Comparison of ENCODE assay signal across 22 cellular contexts in the genomic region with DNA sequence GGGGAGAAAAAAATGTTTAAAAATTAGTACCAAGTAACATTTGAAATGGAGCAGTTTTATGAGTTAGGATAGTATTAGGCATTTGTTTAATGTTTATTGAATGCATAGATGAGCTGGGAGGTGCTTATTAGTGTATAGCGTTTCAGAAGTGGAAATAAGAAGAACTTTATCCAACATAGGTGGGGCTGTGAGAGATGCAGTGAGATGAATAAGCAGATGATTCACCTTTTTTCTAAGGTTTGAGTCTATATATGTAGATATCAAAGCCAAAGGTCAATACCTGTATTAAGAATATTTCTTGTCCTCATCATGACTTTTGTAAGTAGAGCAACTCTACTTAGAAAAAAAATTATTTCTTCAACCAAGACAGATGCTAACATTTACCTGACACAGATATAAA. TPM values are rescaled to one million over a fixed set of nuclear protein-coding genes. Genes with fewer than 3 reads are reported as not detected.
DNase-seq lines count a peak whose midpoint lies in the region; ATAC-seq and TF ChIP-seq lines count a peak whose summit lies in the region.
"Had no signal": no experiment of that assay in that cellular context is flagged by ENCODE, and none has a peak within 500 bp of the region (broad histone marks: within the 10 kb centered on the region; RNA-seq: fewer than 3 reads in every experiment).

No MANE protein-coding gene starts in this region.

- peaks cover 27% of the 10 kb centered on the region for H3K4me1 ChIP-seq in RWPE2 (ENCODE audit: insufficient read depth, poor library complexity, severe bottlenecking)

- H3K27ac Mint-ChIP-seq in activated naive CD8-positive, alpha-beta T cell treated with anti-CD3 and anti-CD28 coated beads, Interleukin-2, amount 50 U/mL, for 24 hours, result no peak overlapping the region
- no peak overlapping the region for H3K27ac Mint-ChIP-seq in activated naive CD8-positive, alpha-beta T cell treated with anti-CD3 and anti-CD28 coated beads for 36 hours
- peak overlapping the region; percentile 95 for H3K27ac Mint-ChIP-seq in chondrocyte (ENCODE audit: unreplicated experiment)
- H3K27ac Mint-ChIP-seq in stimulated activated effector memory CD8-positive, alpha-beta T cell treated with anti-CD3 and anti-CD28 coated beads, Interleukin-12 subunit alpha, Interleukin-12 subunit beta, amount 100 ng/mL, for 72 hours, result peak overlapping the region; percentile 34
- H3K27ac Mint-ChIP-seq: activated naive CD4-positive, alpha-beta T cell treated with anti-CD3 and anti-CD28 coated beads for 36 hours had no signal

- peaks cover 15% of the 10 kb centered on the region for H3K36me3 Mint-ChIP-seq in activated naive CD8-positive, alpha-beta T cell treated with anti-CD3 and anti-CD28 coated beads, Interleukin-2, amount 50 U/mL, for 24 hours (ENCODE audit: low read depth)
- H3K36me3 Mint-ChIP-seq in activated naive CD8-positive, alpha-beta T cell treated with anti-CD3 and anti-CD28 coated beads for 36 hours, result no peaks in the 10 kb centered on the region
- H3K36me3 Mint-ChIP-seq in chondrocyte (ENCODE audit: low read depth), result peaks cover 5% of the 10 kb centered on the region
- H3K36me3 Mint-ChIP-seq in stimulated activated effector memory CD8-positive, alpha-beta T cell treated with anti-CD3 and anti-CD28 coated beads, Interleukin-12 subunit alpha, Interleukin-12 subunit beta, amount 100 ng/mL, for 72 hours, result peaks cover 95% of the 10 kb centered on the region

- no peak overlapping the region for H3K4me3 ChIP-seq in RWPE2 (ENCODE audit: severe bottlenecking)
- H3K4me3 ChIP-seq: BLaER1, GM12878 had no signal

- H3K4me3 Mint-ChIP-seq in activated naive CD8-positive, alpha-beta T cell treated with anti-CD3 and anti-CD28 coated beads, Interleukin-2, amount 50 U/mL, for 24 hours, result no peak overlapping the region
- H3K4me3 Mint-ChIP-seq in activated naive CD8-positive, alpha-beta T cell treated with anti-CD3 and anti-CD28 coated beads for 36 hours, result no peak overlapping the region
- no peak overlapping the region for H3K4me3 Mint-ChIP-seq in chondrocyte (ENCODE audit: unreplicated experiment)
- H3K4me3 Mint-ChIP-seq in stimulated activated effector memory CD8-positive, alpha-beta T cell treated with anti-CD3 and anti-CD28 coated beads, Interleukin-12 subunit alpha, Interleukin-12 subunit beta, amount 100 ng/mL, for 72 hours, result no peak overlapping the region
- H3K4me3 Mint-ChIP-seq: activated naive CD4-positive, alpha-beta T cell treated with anti-CD3 and anti-CD28 coated beads for 36 hours; naive thymus-derived CD8-positive, alpha-beta T cell had no signal

- H3K9me3 Mint-ChIP-seq in activated naive CD8-positive, alpha-beta T cell treated with anti-CD3 and anti-CD28 coated beads, Interleukin-2, amount 50 U/mL, for 24 hours, result no peaks in the 10 kb centered on the region
- no peaks in the 10 kb centered on the region for H3K9me3 Mint-ChIP-seq in activated naive CD8-positive, alpha-beta T cell treated with anti-CD3 and anti-CD28 coated beads for 36 hours
- no peaks in the 10 kb centered on the region for H3K9me3 Mint-ChIP-seq in chondrocyte (ENCODE audit: low read depth)
- H3K9me3 Mint-ChIP-seq in stimulated activated effector memory CD8-positive, alpha-beta T cell treated with anti-CD3 and anti-CD28 coated beads, Interleukin-12 subunit alpha, Interleukin-12 subunit beta, amount 100 ng/mL, for 72 hours, result no peaks in the 10 kb centered on the region
- H3K9me3 Mint-ChIP-seq: activated naive CD4-positive, alpha-beta T cell treated with anti-CD3 and anti-CD28 coated beads for 36 hours; naive thymus-derived CD8-positive, alpha-beta T cell had no signal

- no peaks in the 10 kb centered on the region for H3K27me3 ChIP-seq in RWPE2 (ENCODE audit: insufficient read depth, poor library complexity, severe bottlenecking)
- H3K27me3 ChIP-seq: BLaER1 had no signal

- DNase-seq in activated naive CD8-positive, alpha-beta T cell treated with anti-CD3 and anti-CD28 coated beads, Interleukin-2, amount 50 U/mL, for 24 hours, result no peak
- no peak for DNase-seq in activated naive CD8-positive, alpha-beta T cell treated with anti-CD3 and anti-CD28 coated beads for 36 hours
- no peak for DNase-seq in RWPE2 (ENCODE audit: low spot score)
- no peak for DNase-seq in chondrocyte (ENCODE audit: low spot score)
- no peak for DNase-seq in stimulated activated effector memory CD8-positive, alpha-beta T cell treated with anti-CD3 and anti-CD28 coated beads, Interleukin-12 subunit alpha, Interleukin-12 subunit beta, amount 100 ng/mL, for 72 hours (ENCODE audit: low spot score in 2 of 2)
- no peak for DNase-seq in GF-D8 (lab: John Stamatoyannopoulos, UW)
- DNase-seq in substantia nigra (lab: John Stamatoyannopoulos, UW), result no peak
- DNase-seq in NCI-H748 (lab: John Stamatoyannopoulos, UW; ENCODE audit: unreplicated experiment), result no peak
- DNase-seq: activated CD4-positive, alpha-beta T cell treated with anti-CD3 and anti-CD28 coated beads, Interleukin-2, amount 50 U/mL, for 1 hour; activated naive CD4-positive, alpha-beta T cell treated with anti-CD3 and anti-CD28 coated beads for 36 hours; cortex of kidney; hypothalamus; kidney; naive thymus-derived CD8-positive, alpha-beta T cell; NCI-H1694; stimulated activated CD4-positive, alpha-beta T cell treated with anti-CD3 and anti-CD28 coated beads, Interleukin-4, amount 100 ng/mL, for 1 hour had no signal

- H3K9me3 ChIP-seq in RWPE2 (ENCODE audit: severe bottlenecking), result no peaks in the 10 kb centered on the region
- H3K9me3 ChIP-seq: BLaER1 had no signal

- TF ChIP-seq CTCF in RWPE2 (IDR thresholded peaks at IDR 0.05; ENCODE audit: poor library complexity, severe bottlenecking) (no peak), chondrocyte (IDR thresholded peaks at IDR 0.05) (no peak)

- H3K36me3 ChIP-seq in RWPE2 (ENCODE audit: low read depth), result peaks cover 71% of the 10 kb centered on the region

- no peaks in the 10 kb centered on the region for H3K27me3 Mint-ChIP-seq in activated naive CD8-positive, alpha-beta T cell treated with anti-CD3 and anti-CD28 coated beads, Interleukin-2, amount 50 U/mL, for 24 hours
- H3K27me3 Mint-ChIP-seq in activated naive CD8-positive, alpha-beta T cell treated with anti-CD3 and anti-CD28 coated beads for 36 hours, result no peaks in the 10 kb centered on the region
- H3K27me3 Mint-ChIP-seq in chondrocyte (ENCODE audit: low read depth), result no peaks in the 10 kb centered on the region
- H3K27me3 Mint-ChIP-seq: naive thymus-derived CD8-positive, alpha-beta T cell had no signal

- no peaks in the 10 kb centered on the region for H3K4me1 Mint-ChIP-seq in activated naive CD8-positive, alpha-beta T cell treated with anti-CD3 and anti-CD28 coated beads, Interleukin-2, amount 50 U/mL, for 24 hours
- no peaks in the 10 kb centered on the region for H3K4me1 Mint-ChIP-seq in activated naive CD8-positive, alpha-beta T cell treated with anti-CD3 and anti-CD28 coated beads for 36 hours
- peaks cover 30% of the 10 kb centered on the region for H3K4me1 Mint-ChIP-seq in chondrocyte (ENCODE audit: low read depth)
- H3K4me1 Mint-ChIP-seq in stimulated activated effector memory CD8-positive, alpha-beta T cell treated with anti-CD3 and anti-CD28 coated beads, Interleukin-12 subunit alpha, Interleukin-12 subunit beta, amount 100 ng/mL, for 72 hours, result no peaks in the 10 kb centered on the region

- peak; percentile 43 for ATAC-seq in activated naive CD8-positive, alpha-beta T cell treated with anti-CD3 and anti-CD28 coated beads, Interleukin-2, amount 50 U/mL, for 24 hours
- peak; percentile 80 for ATAC-seq in RWPE2 (ENCODE audit: low read depth)
- ATAC-seq in stimulated activated effector memory CD8-positive, alpha-beta T cell treated with anti-CD3 and anti-CD28 coated beads, Interleukin-12 subunit alpha, Interleukin-12 subunit beta, amount 100 ng/mL, for 72 hours, result no peak
- ATAC-seq: GM12878; naive thymus-derived CD8-positive, alpha-beta T cell had no signal

- H3K27ac ChIP-seq in RWPE2 (ENCODE audit: poor library complexity, severe bottlenecking), result peak overlapping the region; percentile 95
- no peak overlapping the region for H3K27ac ChIP-seq in substantia nigra (ENCODE audit: low read depth, low read length, poor library complexity, severe bottlenecking)
- H3K27ac ChIP-seq: BLaER1, HL-60 had no signal

RNA-seq across cellular contexts. Expression of gene POU4F3, which starts 54.6 kb away (rescaled TPM):
- under 1 TPM in 1 of 2 experiments, not detected in 1; 0.08 TPM for total RNA-seq in activated naive CD8-positive, alpha-beta T cell treated with anti-CD3 and anti-CD28 coated beads for 36 hours
- not detected in 3 replicates for total RNA-seq in chondrocyte
- total RNA-seq: activated naive CD4-positive, alpha-beta T cell treated with anti-CD3 and anti-CD28 coated beads for 36 hours; endothelial cell of umbilical vein; RPMI7951; skeletal muscle tissue had no signal

Comparison
In these comparisons a context has a peak if more than half of its experiments do, and no peak if none do; other contexts are left out.
1. H3K27ac Mint-ChIP-seq: peak in chondrocyte (single experiment) and stimulated activated effector memory CD8-positive, alpha-beta T cell treated with anti-CD3 and anti-CD28 coated beads, Interleukin-12 subunit alpha, Interleukin-12 subunit beta, amount 100 ng/mL, for 72 hours (single experiment); none in activated naive CD8-positive, alpha-beta T cell treated with anti-CD3 and anti-CD28 coated beads, Interleukin-2, amount 50 U/mL, for 24 hours (single experiment) and activated naive CD8-positive, alpha-beta T cell treated with anti-CD3 and anti-CD28 coated beads for 36 hours (single experiment).